Comparison of ENCODE assay signal across 1 cellular context in genomic region chr4:39365931-39366771, GRCh38.
TF ChIP-seq lines count a peak whose summit lies in the region.

Gene RFC1 (minus strand): TSS chr4:39366362. CDS start chr4:39366241, 121 bp downstream.

TF ChIP-seq in K562, 482 proteins besides CTCF, POLR2A, EP300 and RAD21 (continued from another document and continues in another):
- no peak for TF ChIP-seq ZNF445 (CRISPR knock-in tag; IDR thresholded peaks at IDR 0.05; ENCODE audit: low read depth)
- TF ChIP-seq ZNF140 (CRISPR knock-in tag; IDR thresholded peaks at IDR 0.05) = no peak
- no peak for TF ChIP-seq MITF (IDR thresholded peaks at IDR 0.05)
- peak; percentile 87 for TF ChIP-seq ETV5 (CRISPR knock-in tag; IDR thresholded peaks at IDR 0.05; ENCODE audit: low read depth)
- TF ChIP-seq KLF10 (CRISPR knock-in tag; IDR thresholded peaks at IDR 0.05) = no peak
- no peak for TF ChIP-seq SLC30A9 (CRISPR knock-in tag; IDR thresholded peaks at IDR 0.05)
- no peak; the same call in 1 of the 2 replicates for TF ChIP-seq ZBED1 (IDR thresholded peaks at IDR 0.05)
- TF ChIP-seq ATF3 (IDR thresholded peaks at IDR 0.05) = peak; percentile 95
- TF ChIP-seq ATF3 (CRISPR knock-in tag; conservative IDR thresholded peaks at IDR 0.05) = peak; percentile 89
- TF ChIP-seq SUPT5H (IDR thresholded peaks at IDR 0.05) = peak; percentile 86
- peak; percentile 70; the same call in 1 of the 2 replicates for TF ChIP-seq HDAC2 (IDR thresholded peaks at IDR 0.05)
- TF ChIP-seq AFF4 (CRISPR knock-in tag; IDR thresholded peaks at IDR 0.05) = peak; percentile 99
- TF ChIP-seq IRF2 (CRISPR knock-in tag; IDR thresholded peaks at IDR 0.05) = no peak
- 0 out of 2 replicates have a peak, but pooled peaks have one; percentile 34 for TF ChIP-seq NCOR1 (IDR thresholded peaks at IDR 0.05)
- TF ChIP-seq SMARCE1 (IDR thresholded peaks at IDR 0.05) = peak; percentile 14; the same call in 1 of the 2 replicates
- TF ChIP-seq ZNF444 (CRISPR knock-in tag; IDR thresholded peaks at IDR 0.05) = no peak
- no peak for TF ChIP-seq ARID3B (CRISPR knock-in tag; IDR thresholded peaks at IDR 0.05; ENCODE audit: borderline replicate concordance)
- peak; percentile 22; the same call in 1 of the 2 replicates for TF ChIP-seq USF1 (CRISPR knock-in tag; IDR thresholded peaks at IDR 0.05)
- TF ChIP-seq ZNF512 (tag; IDR thresholded peaks at IDR 0.05) = no peak
- TF ChIP-seq TFAM (CRISPR knock-in tag; conservative IDR thresholded peaks at IDR 0.05) = no peak
- no peak for TF ChIP-seq ELF4 (CRISPR knock-in tag; IDR thresholded peaks at IDR 0.05)
- TF ChIP-seq MNT (conservative IDR thresholded peaks at IDR 0.05) = peak; percentile 68 to 84
- no peak for TF ChIP-seq XRCC3 (IDR thresholded peaks at IDR 0.05)
- TF ChIP-seq ARID4B (CRISPR knock-in tag; IDR thresholded peaks at IDR 0.05) = peak; percentile 80; the same call in 1 of the 2 replicates
- peak; percentile 88 for TF ChIP-seq ZNF175 (CRISPR knock-in tag; IDR thresholded peaks at IDR 0.05; ENCODE audit: low read depth)
- no peak for TF ChIP-seq ZSCAN32 (CRISPR knock-in tag; IDR thresholded peaks at IDR 0.05)
- peak; percentile 98 for TF ChIP-seq MTA1 (IDR thresholded peaks at IDR 0.05; ENCODE audit: borderline replicate concordance)
- no peak for TF ChIP-seq HOMEZ (CRISPR knock-in tag; IDR thresholded peaks at IDR 0.05)
- TF ChIP-seq CREBBP (IDR thresholded peaks at IDR 0.05; ENCODE audit: low read depth, low read length) = no peak
- TF ChIP-seq ZNF589 (CRISPR knock-in tag; IDR thresholded peaks at IDR 0.05; ENCODE audit: low read depth) = peak; percentile 88
- no peak for TF ChIP-seq XRCC4 (IDR thresholded peaks at IDR 0.05; ENCODE audit: extremely low read depth, insufficient read depth, insufficient read length)
- no peak for TF ChIP-seq TCF15 (CRISPR knock-in tag; IDR thresholded peaks at IDR 0.05)
- TF ChIP-seq BRCA1 (IDR thresholded peaks at IDR 0.05) = no peak
- TF ChIP-seq BRCA1 (CRISPR knock-in tag; IDR thresholded peaks at IDR 0.05) = no peak
- peak; percentile 57; the same call in 1 of the 2 replicates for TF ChIP-seq CC2D1A (IDR thresholded peaks at IDR 0.05)
- TF ChIP-seq POLR3A (IDR thresholded peaks at IDR 0.05; ENCODE audit: borderline replicate concordance, extremely low read depth, insufficient read depth, insufficient read length) = no peak
- TF ChIP-seq ZNF121 (CRISPR knock-in tag; conservative IDR thresholded peaks at IDR 0.05) = no peak
- TF ChIP-seq MAFG (tag; conservative IDR thresholded peaks at IDR 0.05) = no peak
- no peak for TF ChIP-seq ZC3H11A (IDR thresholded peaks at IDR 0.05; ENCODE audit: low read depth, low read length)
- TF ChIP-seq C11orf30 (IDR thresholded peaks at IDR 0.05; ENCODE audit: low read depth) = peak; percentile 87
- 0 out of 2 replicates have a peak, but pooled peaks have one; percentile 46 for TF ChIP-seq GTF2F1 (IDR thresholded peaks at IDR 0.05; ENCODE audit: low read depth, low read length)
- no peak for TF ChIP-seq CBX5 (IDR thresholded peaks at IDR 0.05; ENCODE audit: borderline replicate concordance, low read depth)
- TF ChIP-seq RBM22 (IDR thresholded peaks at IDR 0.05; ENCODE audit: low read depth, low read length, poor library complexity, severe bottlenecking) = peak; percentile 66
- 0 out of 2 replicates have a peak, but pooled peaks have one; percentile 10 for TF ChIP-seq SMARCA4 (IDR thresholded peaks at IDR 0.05)
- TF ChIP-seq ARNT (IDR thresholded peaks at IDR 0.05) = no peak
- TF ChIP-seq ZNF165 (CRISPR knock-in tag; IDR thresholded peaks at IDR 0.05; ENCODE audit: borderline replicate concordance) = no peak
- no peak for TF ChIP-seq RFX7 (CRISPR knock-in tag; IDR thresholded peaks at IDR 0.05)
- TF ChIP-seq ZBTB12 (CRISPR knock-in tag; IDR thresholded peaks at IDR 0.05) = peak; percentile 96
